Comparison of ENCODE assay signal across 23 cellular contexts in the genomic region with DNA sequence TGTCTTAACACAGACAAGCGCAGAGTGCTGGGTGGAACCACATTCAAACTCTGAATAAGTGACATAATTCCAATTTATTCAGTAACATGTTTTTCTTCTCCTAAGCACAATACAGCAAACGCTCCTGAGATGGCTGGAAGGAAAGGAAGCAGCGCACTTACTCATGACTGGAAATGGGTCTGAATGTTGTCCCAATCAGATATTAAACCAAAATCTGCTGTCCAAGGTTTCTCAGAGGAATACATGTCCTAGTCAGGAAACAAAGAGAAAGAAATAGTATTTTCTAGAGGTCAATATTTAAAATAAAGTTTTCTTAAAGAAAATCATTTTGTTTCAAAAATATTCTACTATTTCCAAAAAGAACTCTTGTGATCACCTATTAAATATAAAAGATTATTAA. TPM values are rescaled to one million over a fixed set of nuclear protein-coding genes. Genes with fewer than 3 reads are reported as not detected.
A peak's percentile ranks its signal among the peaks of the same experiment; 100 is the strongest.
DNase-seq lines count a peak whose midpoint lies in the region; ATAC-seq, FAIRE-seq and TF ChIP-seq lines count a peak whose summit lies in the region.
"Had no signal": no experiment of that assay in that cellular context is flagged by ENCODE, and none has a peak within 500 bp of the region (broad histone marks: within the 10 kb centered on the region; RNA-seq: fewer than 3 reads in every experiment).

No MANE protein-coding gene starts in this region.

- no peak for ATAC-seq in pancreas
- no peak for ATAC-seq in HG03196 (IDR thresholded peaks at IDR 0.05; ENCODE audit: unreplicated experiment)
- no peak for ATAC-seq in GM19324 (IDR thresholded peaks at IDR 0.05; ENCODE audit: low FRiP score, unreplicated experiment)
- ATAC-seq: A549 had no signal

- FAIRE-seq in RCC 7860 (lab: Jason Lieb, UNC) (peak; percentile 50), pancreas (lab: Jason Lieb, UNC) (peak; percentile 56)
- FAIRE-seq: A549, H1 had no signal

- H3K4me3 ChIP-seq in HEK293 (ENCODE audit: low read depth, low read length), result no peak overlapping the region
- H3K4me3 ChIP-seq in pancreas, result no peak overlapping the region
- H3K4me3 ChIP-seq: A549; BLaER1 treated with 17β-estradiol and CSF1 and Interleukin-3, amounts not matched to agents 10 nM and 100 nM; GM23248 had no signal

- H3K36me3 ChIP-seq in HEK293 (ENCODE audit: control insufficient read depth in 2 of 2, insufficient read depth in 1 of 2, low read length in 2 of 2), result no peaks in the 10 kb centered on the region
- no peaks in the 10 kb centered on the region for H3K36me3 ChIP-seq in pancreas
- H3K36me3 ChIP-seq: BE2C had no signal

- H3K4me1 Mint-ChIP-seq in activated CD4-positive, alpha-beta memory T cell treated with anti-CD3 and anti-CD28 coated beads for 36 hours (ENCODE audit: low read depth), result peaks cover 16% of the 10 kb centered on the region

- no peaks in the 10 kb centered on the region for H3K27me3 ChIP-seq in pancreas
- H3K27me3 ChIP-seq: BE2C; BLaER1 treated with 17β-estradiol and CSF1 and Interleukin-3, amounts not matched to agents 10 nM and 100 nM had no signal

- no peaks in the 10 kb centered on the region for H3K27me3 Mint-ChIP-seq in activated CD4-positive, alpha-beta memory T cell treated with anti-CD3 and anti-CD28 coated beads for 36 hours
- H3K27me3 Mint-ChIP-seq: CD4-positive, alpha-beta T cell had no signal

- H3K4me1 ChIP-seq in HEK293 (ENCODE audit: control insufficient read depth, insufficient read depth, low read length) (peaks cover 15% of the 10 kb centered on the region), pancreas (peaks cover 0 to 2% (median 0%) of the 10 kb centered on the region in 3 donors)

- CTCF ChIA-PET in HEK293 (lab: Yijun Ruan, JAX), result interaction anchor here (0.7 kb wide), 1 partner anchor 155 kb away, joined by 3 read pairs; no protein-coding TSS in a partner anchor
- CTCF ChIA-PET in activated CD4-positive, alpha-beta memory T cell treated with anti-CD3 and anti-CD28 coated beads for 36 hours (lab: Charles Lee), result no interaction called here

- WGBS in pancreas, 2 donors, result 94 to 98% methylated on average over 3 of the region's 3 CpGs

- no peaks in the 10 kb centered on the region for H3K9me3 Mint-ChIP-seq in activated CD4-positive, alpha-beta memory T cell treated with anti-CD3 and anti-CD28 coated beads for 36 hours
- H3K9me3 Mint-ChIP-seq: CD4-positive, alpha-beta T cell; CD8-positive, alpha-beta memory T cell had no signal

- H3K36me3 Mint-ChIP-seq in activated CD4-positive, alpha-beta memory T cell treated with anti-CD3 and anti-CD28 coated beads for 36 hours, result no peaks in the 10 kb centered on the region
- H3K36me3 Mint-ChIP-seq: CD8-positive, alpha-beta memory T cell had no signal

- no peak overlapping the region for H3K27ac Mint-ChIP-seq in activated CD4-positive, alpha-beta memory T cell treated with anti-CD3 and anti-CD28 coated beads for 36 hours
- H3K27ac Mint-ChIP-seq: CD14-positive monocyte; CD4-positive, alpha-beta T cell; CD8-positive, alpha-beta memory T cell had no signal

- POLR2A ChIA-PET in HEK293 (lab: Yijun Ruan, JAX), result no interaction called here
- POLR2A ChIA-PET in activated CD4-positive, alpha-beta memory T cell treated with anti-CD3 and anti-CD28 coated beads for 36 hours (lab: Charles Lee), result no interaction called here

- intact Hi-C loops in pancreas (cut with DNase I), result no loop called here
- intact Hi-C loops in activated CD4-positive, alpha-beta memory T cell treated with anti-CD3 and anti-CD28 coated beads for 36 hours (cut with micrococcal nuclease), result no loop called here

- H3K4me3 Mint-ChIP-seq in activated CD4-positive, alpha-beta memory T cell treated with anti-CD3 and anti-CD28 coated beads for 36 hours, result no peak overlapping the region
- H3K4me3 Mint-ChIP-seq: CD14-positive monocyte; CD4-positive, alpha-beta T cell; CD8-positive, alpha-beta memory T cell had no signal

- no peaks in the 10 kb centered on the region for H3K9me3 ChIP-seq in HEK293 (ENCODE audit: control insufficient read depth, insufficient read depth, low read depth, low read length)
- no peaks in the 10 kb centered on the region for H3K9me3 ChIP-seq in pancreas
- H3K9me3 ChIP-seq: A549, BE2C had no signal

- no peak for TF ChIP-seq CTCF in HEK293 (tag by site-specific recombination; IDR thresholded peaks at IDR 0.05)
- TF ChIP-seq CTCF in pancreas (IDR thresholded peaks at IDR 0.05), result no peak

- DNase-seq in RCC 7860 (ENCODE audit: low spot score) (no peak), dermis blood vessel endothelial cell (peak; percentile 16), pancreas (no peak)
- no peak for DNase-seq in activated CD4-positive, CD25-positive, alpha-beta regulatory T cell (lab: John Stamatoyannopoulos, UW)
- DNase-seq in activated CD4-positive, alpha-beta memory T cell treated with anti-CD3 and anti-CD28 coated beads for 36 hours, result no peak
- DNase-seq: 8988T; ACHN; AML-193; BE2C; CD4-positive, alpha-beta T cell; CD8-positive, alpha-beta memory T cell; DMS53; DMS79 treated with DMSO at 0.1 percent for 48 hours; GM23248; H7; HCEC 1CT had no signal

- no peak overlapping the region for H3K27ac ChIP-seq in HEK293 (ENCODE audit: extremely low read depth, low read depth, low read length)
- H3K27ac ChIP-seq in pancreas, result no peak overlapping the region
- H3K27ac ChIP-seq: A549; BLaER1 treated with 17β-estradiol and CSF1 and Interleukin-3, amounts not matched to agents 10 nM and 100 nM; GM23248 had no signal

TF ChIP-seq in HEK293, 187 proteins besides CTCF, POLR2A, EP300 and RAD21:
- TF ChIP-seq, protein P1, sequence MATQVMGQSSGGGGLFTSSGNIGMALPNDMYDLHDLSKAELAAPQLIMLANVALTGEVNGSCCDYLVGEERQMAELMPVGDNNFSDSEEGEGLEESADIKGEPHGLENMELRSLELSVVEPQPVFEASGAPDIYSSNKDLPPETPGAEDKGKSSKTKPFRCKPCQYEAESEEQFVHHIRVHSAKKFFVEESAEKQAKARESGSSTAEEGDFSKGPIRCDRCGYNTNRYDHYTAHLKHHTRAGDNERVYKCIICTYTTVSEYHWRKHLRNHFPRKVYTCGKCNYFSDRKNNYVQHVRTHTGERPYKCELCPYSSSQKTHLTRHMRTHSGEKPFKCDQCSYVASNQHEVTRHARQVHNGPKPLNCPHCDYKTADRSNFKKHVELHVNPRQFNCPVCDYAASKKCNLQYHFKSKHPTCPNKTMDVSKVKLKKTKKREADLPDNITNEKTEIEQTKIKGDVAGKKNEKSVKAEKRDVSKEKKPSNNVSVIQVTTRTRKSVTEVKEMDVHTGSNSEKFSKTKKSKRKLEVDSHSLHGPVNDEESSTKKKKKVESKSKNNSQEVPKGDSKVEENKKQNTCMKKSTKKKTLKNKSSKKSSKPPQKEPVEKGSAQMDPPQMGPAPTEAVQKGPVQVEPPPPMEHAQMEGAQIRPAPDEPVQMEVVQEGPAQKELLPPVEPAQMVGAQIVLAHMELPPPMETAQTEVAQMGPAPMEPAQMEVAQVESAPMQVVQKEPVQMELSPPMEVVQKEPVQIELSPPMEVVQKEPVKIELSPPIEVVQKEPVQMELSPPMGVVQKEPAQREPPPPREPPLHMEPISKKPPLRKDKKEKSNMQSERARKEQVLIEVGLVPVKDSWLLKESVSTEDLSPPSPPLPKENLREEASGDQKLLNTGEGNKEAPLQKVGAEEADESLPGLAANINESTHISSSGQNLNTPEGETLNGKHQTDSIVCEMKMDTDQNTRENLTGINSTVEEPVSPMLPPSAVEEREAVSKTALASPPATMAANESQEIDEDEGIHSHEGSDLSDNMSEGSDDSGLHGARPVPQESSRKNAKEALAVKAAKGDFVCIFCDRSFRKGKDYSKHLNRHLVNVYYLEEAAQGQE (tag by site-specific recombination; IDR thresholded peaks at IDR 0.05), result peak; percentile 78
- no peak for TF ChIP-seq ZNF837 (tag by site-specific recombination; IDR thresholded peaks at IDR 0.05)

RNA-seq across cellular contexts. Expression of a gene that starts 14.0 kb away (rescaled TPM):
- total RNA-seq in dermis blood vessel endothelial cell (17.9 and 27.1 TPM in 2 replicates), pancreas (10 to 100 TPM in 1 of 6 donors, 1 to 10 TPM in 5; 4.2 to 10.4 (median 6.0) TPM)
- 1 to 10 TPM; 2.2 to 3.8 TPM for polyA plus RNA-seq in pancreas
- 1 to 10 TPM; 3.2 to 3.4 TPM for total RNA-seq in activated CD4-positive, alpha-beta memory T cell treated with anti-CD3 and anti-CD28 coated beads for 36 hours
